Comparison of ENCODE assay signal across 2 cellular contexts in the genomic region with DNA sequence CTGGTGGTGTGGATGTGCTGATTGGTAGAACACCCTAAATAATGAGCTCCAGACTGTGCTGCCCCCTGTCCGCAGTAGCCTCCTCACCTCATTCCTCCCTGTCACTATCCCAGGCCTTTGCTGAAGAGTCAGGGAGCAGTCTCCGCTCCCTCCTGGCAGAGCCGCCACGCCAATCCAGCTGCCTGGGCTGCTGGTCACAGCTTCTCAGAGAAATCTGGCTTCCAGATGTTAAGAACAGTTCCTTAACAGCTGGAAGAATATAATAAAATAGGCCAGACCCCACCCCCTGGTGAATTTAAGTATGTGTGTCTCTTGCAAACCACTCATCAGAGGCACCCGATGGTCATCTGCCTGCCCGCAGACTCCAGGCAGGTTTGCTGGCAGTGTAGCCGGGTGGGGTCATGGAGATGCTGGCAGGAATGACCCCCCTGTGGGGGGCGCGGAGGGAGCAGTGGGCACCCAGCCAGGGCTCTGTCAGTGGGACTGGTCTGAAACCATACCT.
A peak's percentile ranks its signal among the peaks of the same experiment; 100 is the strongest.
TF ChIP-seq lines count a peak whose summit lies in the region.

No MANE protein-coding gene starts in this region.

TF ChIP-seq in HepG2, 621 proteins besides CTCF, POLR2A, EP300 and RAD21 (continued from another document and continues in another):
- TF ChIP-seq, protein P1, sequence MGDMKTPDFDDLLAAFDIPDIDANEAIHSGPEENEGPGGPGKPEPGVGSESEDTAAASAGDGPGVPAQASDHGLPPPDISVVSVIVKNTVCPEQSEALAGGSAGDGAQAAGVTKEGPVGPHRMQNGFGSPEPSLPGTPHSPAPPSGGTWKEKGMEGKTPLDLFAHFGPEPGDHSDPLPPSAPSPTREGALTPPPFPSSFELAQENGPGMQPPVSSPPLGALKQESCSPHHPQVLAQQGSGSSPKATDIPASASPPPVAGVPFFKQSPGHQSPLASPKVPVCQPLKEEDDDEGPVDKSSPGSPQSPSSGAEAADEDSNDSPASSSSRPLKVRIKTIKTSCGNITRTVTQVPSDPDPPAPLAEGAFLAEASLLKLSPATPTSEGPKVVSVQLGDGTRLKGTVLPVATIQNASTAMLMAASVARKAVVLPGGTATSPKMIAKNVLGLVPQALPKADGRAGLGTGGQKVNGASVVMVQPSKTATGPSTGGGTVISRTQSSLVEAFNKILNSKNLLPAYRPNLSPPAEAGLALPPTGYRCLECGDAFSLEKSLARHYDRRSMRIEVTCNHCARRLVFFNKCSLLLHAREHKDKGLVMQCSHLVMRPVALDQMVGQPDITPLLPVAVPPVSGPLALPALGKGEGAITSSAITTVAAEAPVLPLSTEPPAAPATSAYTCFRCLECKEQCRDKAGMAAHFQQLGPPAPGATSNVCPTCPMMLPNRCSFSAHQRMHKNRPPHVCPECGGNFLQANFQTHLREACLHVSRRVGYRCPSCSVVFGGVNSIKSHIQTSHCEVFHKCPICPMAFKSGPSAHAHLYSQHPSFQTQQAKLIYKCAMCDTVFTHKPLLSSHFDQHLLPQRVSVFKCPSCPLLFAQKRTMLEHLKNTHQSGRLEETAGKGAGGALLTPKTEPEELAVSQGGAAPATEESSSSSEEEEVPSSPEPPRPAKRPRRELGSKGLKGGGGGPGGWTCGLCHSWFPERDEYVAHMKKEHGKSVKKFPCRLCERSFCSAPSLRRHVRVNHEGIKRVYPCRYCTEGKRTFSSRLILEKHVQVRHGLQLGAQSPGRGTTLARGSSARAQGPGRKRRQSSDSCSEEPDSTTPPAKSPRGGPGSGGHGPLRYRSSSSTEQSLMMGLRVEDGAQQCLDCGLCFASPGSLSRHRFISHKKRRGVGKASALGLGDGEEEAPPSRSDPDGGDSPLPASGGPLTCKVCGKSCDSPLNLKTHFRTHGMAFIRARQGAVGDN (CRISPR knock-in tag; IDR thresholded peaks at IDR 0.05) = peak; percentile 7; the same call in 1 of the 2 replicates
- TF ChIP-seq TARDBP (CRISPR knock-in tag; IDR thresholded peaks at IDR 0.05) (no peak), ZNF430 (CRISPR knock-in tag; IDR thresholded peaks at IDR 0.05) (no peak), ZNF296 (CRISPR knock-in tag; conservative IDR thresholded peaks at IDR 0.05) (no peak), XRCC5 (optimal IDR thresholded peaks at IDR 0.05; ENCODE audit: low read length) (no peak), RBM22 (optimal IDR thresholded peaks at IDR 0.05; ENCODE audit: low read length) (peak; percentile 37)
- TF ChIP-seq, protein P2, sequence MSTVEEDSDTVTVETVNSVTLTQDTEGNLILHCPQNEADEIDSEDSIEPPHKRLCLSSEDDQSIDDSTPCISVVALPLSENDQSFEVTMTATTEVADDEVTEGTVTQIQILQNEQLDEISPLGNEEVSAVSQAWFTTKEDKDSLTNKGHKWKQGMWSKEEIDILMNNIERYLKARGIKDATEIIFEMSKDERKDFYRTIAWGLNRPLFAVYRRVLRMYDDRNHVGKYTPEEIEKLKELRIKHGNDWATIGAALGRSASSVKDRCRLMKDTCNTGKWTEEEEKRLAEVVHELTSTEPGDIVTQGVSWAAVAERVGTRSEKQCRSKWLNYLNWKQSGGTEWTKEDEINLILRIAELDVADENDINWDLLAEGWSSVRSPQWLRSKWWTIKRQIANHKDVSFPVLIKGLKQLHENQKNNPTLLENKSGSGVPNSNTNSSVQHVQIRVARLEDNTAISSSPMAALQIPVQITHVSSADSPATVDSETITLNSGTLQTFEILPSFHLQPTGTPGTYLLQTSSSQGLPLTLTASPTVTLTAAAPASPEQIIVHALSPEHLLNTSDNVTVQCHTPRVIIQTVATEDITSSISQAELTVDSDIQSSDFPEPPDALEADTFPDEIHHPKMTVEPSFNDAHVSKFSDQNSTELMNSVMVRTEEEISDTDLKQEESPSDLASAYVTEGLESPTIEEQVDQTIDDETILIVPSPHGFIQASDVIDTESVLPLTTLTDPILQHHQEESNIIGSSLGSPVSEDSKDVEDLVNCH (CRISPR knock-in tag; IDR thresholded peaks at IDR 0.05) = no peak
- TF ChIP-seq, protein P3, sequence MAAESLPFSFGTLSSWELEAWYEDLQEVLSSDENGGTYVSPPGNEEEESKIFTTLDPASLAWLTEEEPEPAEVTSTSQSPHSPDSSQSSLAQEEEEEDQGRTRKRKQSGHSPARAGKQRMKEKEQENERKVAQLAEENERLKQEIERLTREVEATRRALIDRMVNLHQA (CRISPR knock-in tag; IDR thresholded peaks at IDR 0.05) = no peak
- TF ChIP-seq, protein P4, sequence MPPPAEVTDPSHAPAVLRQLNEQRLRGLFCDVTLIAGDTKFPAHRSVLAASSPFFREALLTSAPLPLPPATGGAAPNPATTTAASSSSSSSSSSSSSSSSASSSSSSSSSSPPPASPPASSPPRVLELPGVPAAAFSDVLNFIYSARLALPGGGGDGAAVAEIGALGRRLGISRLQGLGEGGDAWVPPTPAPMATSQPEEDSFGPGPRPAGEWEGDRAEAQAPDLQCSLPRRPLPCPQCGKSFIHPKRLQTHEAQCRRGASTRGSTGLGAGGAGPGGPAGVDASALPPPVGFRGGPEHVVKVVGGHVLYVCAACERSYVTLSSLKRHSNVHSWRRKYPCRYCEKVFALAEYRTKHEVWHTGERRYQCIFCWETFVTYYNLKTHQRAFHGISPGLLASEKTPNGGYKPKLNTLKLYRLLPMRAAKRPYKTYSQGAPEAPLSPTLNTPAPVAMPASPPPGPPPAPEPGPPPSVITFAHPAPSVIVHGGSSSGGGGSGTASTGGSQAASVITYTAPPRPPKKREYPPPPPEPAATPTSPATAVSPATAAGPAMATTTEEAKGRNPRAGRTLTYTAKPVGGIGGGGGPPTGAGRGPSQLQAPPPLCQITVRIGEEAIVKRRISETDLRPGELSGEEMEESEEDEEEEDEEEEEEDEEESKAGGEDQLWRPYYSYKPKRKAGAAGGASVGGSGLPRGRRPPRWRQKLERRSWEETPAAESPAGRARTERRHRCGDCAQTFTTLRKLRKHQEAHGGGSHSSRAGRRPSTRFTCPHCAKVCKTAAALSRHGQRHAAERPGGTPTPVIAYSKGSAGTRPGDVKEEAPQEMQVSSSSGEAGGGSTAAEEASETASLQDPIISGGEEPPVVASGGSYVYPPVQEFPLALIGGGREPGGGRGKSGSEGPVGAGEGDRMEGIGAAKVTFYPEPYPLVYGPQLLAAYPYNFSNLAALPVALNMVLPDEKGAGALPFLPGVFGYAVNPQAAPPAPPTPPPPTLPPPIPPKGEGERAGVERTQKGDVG (CRISPR knock-in tag; IDR thresholded peaks at IDR 0.05; ENCODE audit: borderline replicate concordance) = no peak

TF ChIP-seq in SK-N-SH treated with all-trans-retinoic acid at 6 μM for 48 hours, 23 proteins besides CTCF, POLR2A, EP300 and RAD21 (continued from another document):
- TF ChIP-seq, protein P5, sequence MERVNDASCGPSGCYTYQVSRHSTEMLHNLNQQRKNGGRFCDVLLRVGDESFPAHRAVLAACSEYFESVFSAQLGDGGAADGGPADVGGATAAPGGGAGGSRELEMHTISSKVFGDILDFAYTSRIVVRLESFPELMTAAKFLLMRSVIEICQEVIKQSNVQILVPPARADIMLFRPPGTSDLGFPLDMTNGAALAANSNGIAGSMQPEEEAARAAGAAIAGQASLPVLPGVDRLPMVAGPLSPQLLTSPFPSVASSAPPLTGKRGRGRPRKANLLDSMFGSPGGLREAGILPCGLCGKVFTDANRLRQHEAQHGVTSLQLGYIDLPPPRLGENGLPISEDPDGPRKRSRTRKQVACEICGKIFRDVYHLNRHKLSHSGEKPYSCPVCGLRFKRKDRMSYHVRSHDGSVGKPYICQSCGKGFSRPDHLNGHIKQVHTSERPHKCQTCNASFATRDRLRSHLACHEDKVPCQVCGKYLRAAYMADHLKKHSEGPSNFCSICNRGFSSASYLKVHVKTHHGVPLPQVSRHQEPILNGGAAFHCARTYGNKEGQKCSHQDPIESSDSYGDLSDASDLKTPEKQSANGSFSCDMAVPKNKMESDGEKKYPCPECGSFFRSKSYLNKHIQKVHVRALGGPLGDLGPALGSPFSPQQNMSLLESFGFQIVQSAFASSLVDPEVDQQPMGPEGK (CRISPR knock-in tag; IDR thresholded peaks at IDR 0.05; ENCODE audit: borderline replicate concordance) = no peak
- no peak for TF ChIP-seq RARB (CRISPR knock-in tag; IDR thresholded peaks at IDR 0.05)
